1 cellular context compared by ENCODE assay signal in the genomic region with DNA sequence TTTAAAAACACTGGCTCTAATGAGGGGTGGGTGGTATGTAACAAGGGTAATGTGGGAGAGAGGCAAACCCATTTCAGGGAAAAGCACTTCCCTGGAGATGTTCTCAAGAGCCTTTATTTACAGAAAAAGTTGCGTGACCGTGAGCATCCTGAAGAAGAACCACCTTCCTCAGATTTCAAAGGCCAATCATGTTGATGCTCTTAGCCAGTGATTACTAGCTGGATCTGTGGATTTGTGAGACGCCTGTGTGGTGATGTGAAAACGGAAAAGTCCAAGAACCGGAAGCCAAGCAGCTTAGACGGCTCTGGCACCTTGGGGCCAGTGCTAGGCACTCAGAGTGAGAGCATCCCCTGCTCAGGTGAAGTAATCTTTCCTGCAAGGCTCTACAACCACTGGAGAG.
TF ChIP-seq lines count a peak whose summit lies in the region.

No MANE protein-coding gene starts in this region.

TF ChIP-seq in HepG2, 621 proteins besides CTCF, POLR2A, EP300 and RAD21:
- TF ChIP-seq DMTF1 (CRISPR knock-in tag; IDR thresholded peaks at IDR 0.05) (no peak), POGK (CRISPR knock-in tag; conservative IDR thresholded peaks at IDR 0.05) (no peak), ZNF788 (CRISPR knock-in tag; IDR thresholded peaks at IDR 0.05; ENCODE audit: borderline replicate concordance) (no peak), CHCHD3 (CRISPR knock-in tag; IDR thresholded peaks at IDR 0.05) (no peak), POLR2G (IDR thresholded peaks at IDR 0.05; ENCODE audit: low read depth, low read length) (0 out of 2 replicates have a peak, but pooled peaks have one; percentile 4)
